ENCODE assay signal across 25 cellular contexts in genomic region chr3:99579965-99580364, GRCh38. TPM values are rescaled to one million over a fixed set of nuclear protein-coding genes. Genes with fewer than 3 reads are reported as not detected.
"Had no signal": no experiment of that assay in that cellular context is flagged by ENCODE, and none has a peak within 500 bp of the region (broad histone marks: within the 10 kb centered on the region; RNA-seq: fewer than 3 reads in every experiment).

No MANE protein-coding gene starts in this region.

- H3K36me3 ChIP-seq: left ventricle myocardium inferior, lower lobe of right lung, pancreas, stomach had no signal

- H3K27me3 ChIP-seq: hepatocyte, pancreas, stomach had no signal

- H3K9me3 Mint-ChIP-seq: endodermal cell, memory B cell had no signal

- ATAC-seq: left cardiac atrium, lower lobe of right lung, natural killer cell, pancreas, right cardiac atrium had no signal

- H3K27me3 Mint-ChIP-seq: progenitor cell of endocrine pancreas had no signal

- FAIRE-seq: endothelial cell of umbilical vein, kidney, pancreas, small intestine had no signal

- H3K9me3 ChIP-seq: pancreas had no signal

- H3K27ac Mint-ChIP-seq: endodermal cell, memory B cell, mesothelial cell of epicardium, natural killer cell had no signal

- DNase-seq: effector CD4-positive, alpha-beta T cell; endodermal cell; erythroblast; foreskin melanocyte; head of caudate nucleus; kidney; left cardiac atrium; left ventricle myocardium inferior; lower lobe of right lung; natural killer cell; nucleus accumbens; pancreas; right cardiac atrium; small intestine; stimulated activated CD4-positive, alpha-beta T cell treated with anti-CD3 and anti-CD28 coated beads, Interleukin-12 subunit alpha, Interleukin-12 subunit beta, amount 100 ng/mL, for 4 hours; stimulated activated naive CD4-positive, alpha-beta T cell; stomach; substantia nigra; trophoblast cell had no signal

- H3K4me1 ChIP-seq: left ventricle myocardium inferior, lower lobe of right lung, pancreas, stomach had no signal

- H3K4me3 ChIP-seq: hepatocyte, left ventricle myocardium inferior, lower lobe of right lung, pancreas, stomach had no signal

- H3K4me1 Mint-ChIP-seq: endodermal cell, memory B cell, mesothelial cell of epicardium, natural killer cell, neural crest cell had no signal

- H3K4me3 Mint-ChIP-seq: endodermal cell, memory B cell, mesothelial cell of epicardium, natural killer cell, neural crest cell had no signal

- H3K36me3 Mint-ChIP-seq: memory B cell, mesothelial cell of epicardium, natural killer cell had no signal

- H3K27ac ChIP-seq: hepatocyte, left ventricle myocardium inferior, lower lobe of right lung, pancreas, stomach had no signal

RNA-seq across cellular contexts. Expression of gene COL8A1, which starts 58.4 kb away (rescaled TPM):
- total RNA-seq: progenitor cell of endocrine pancreas had no signal
